8 cellular contexts compared by ENCODE assay signal in genomic region chr7:30134523-30135270, GRCh38. TPM values are rescaled to one million over a fixed set of nuclear protein-coding genes. Genes with fewer than 3 reads are reported as not detected.
DNase-seq lines count a peak whose midpoint lies in the region; ATAC-seq, FAIRE-seq and TF ChIP-seq lines count a peak whose summit lies in the region.

MTURN (plus strand) TSS chr7:30134986; CDS start chr7:30135137, 151 bp downstream.

- ATAC-seq in GM18909 (IDR thresholded peaks at IDR 0.05; ENCODE audit: poor library complexity, unreplicated experiment) (peak; percentile 84), HG03175 (IDR thresholded peaks at IDR 0.05; ENCODE audit: unreplicated experiment) (peak; percentile 83)

- H3K27me3 ChIP-seq in AG04450 (ENCODE audit: control insufficient read depth, insufficient read depth, low read length) = no peaks in the 10 kb centered on the region

- no peaks in the 10 kb centered on the region for H3K9me3 ChIP-seq in AG04450 (ENCODE audit: control insufficient read depth, insufficient read depth, low read length)
- no peaks in the 10 kb centered on the region for H3K9me3 ChIP-seq in kidney (ENCODE audit: control insufficient read depth in 1 of 2, low read length in 2 of 2)

- intact Hi-C loops in kidney (cut with DNase I) = no loop called here

- H3K27ac ChIP-seq in AG04450 (ENCODE audit: low read depth, low read length) (no peak within 1 kb of the TSS), kidney (ENCODE audit: low read depth in 2 of 2, low read length in 2 of 2) (peak within 1 kb of the TSS; percentile 87 to 90)

- no peak for FAIRE-seq in kidney (lab: Jason Lieb, UNC)

- POLR2A ChIA-PET in AG04450 (lab: Yijun Ruan, JAX) = no interaction called here

- no peaks in the 10 kb centered on the region for H3K36me3 ChIP-seq in kidney (ENCODE audit: control insufficient read depth in 1 of 2, insufficient read depth in 2 of 2, low read length in 2 of 2)

- peak within 1 kb of the TSS; percentile 71 to 87 for H3K9ac ChIP-seq in kidney (ENCODE audit: low read length in 2 of 2)

- CTCF ChIA-PET in AG04450 (lab: Charles Lee) = interaction anchor here (0.6 to 1.3 kb wide), 2 partner anchors 22 to 60 kb away, joined by 3 read pairs; no protein-coding TSS in a partner anchor

- TF ChIP-seq CTCF in AG04450 (IDR thresholded peaks at IDR 0.05; ENCODE audit: low read depth, low read length) (no peak), kidney (IDR thresholded peaks at IDR 0.05; ENCODE audit: borderline replicate concordance, extremely low read depth, insufficient read depth) (no peak)

- H3K4me3 ChIP-seq in AG04450 (ENCODE audit: low read depth, low read length) (peak within 1 kb of the TSS; percentile 82), kidney (ENCODE audit: low read length in 2 of 2) (peak within 1 kb of the TSS; percentile 83 to 87)

- DNase-seq in AG04450 (ENCODE audit: low read depth, low spot score) (peak; percentile 44), NCI-H345 (lab: John Stamatoyannopoulos, UW) (peak; percentile 95), cerebellum (ENCODE audit: low spot score) (peak; percentile 99), kidney (peak; percentile 95)
- DNase-seq in activated CD4-positive, alpha-beta T cell treated with anti-CD3 and anti-CD28 coated beads for 24 hours (ENCODE audit: low read depth in 2 of 2) = peak; percentile 69 to 80
- peak; percentile 85 for DNase-seq in stimulated activated CD4-positive, alpha-beta T cell treated with anti-CD3 and anti-CD28 coated beads, Interleukin-12 subunit alpha, Interleukin-12 subunit beta, amount 100 ng/mL, for 4 hours

- H3K4me1 ChIP-seq in kidney (ENCODE audit: control insufficient read depth in 1 of 2, insufficient read depth in 1 of 2, low read depth in 1 of 2, low read length in 2 of 2) = peaks cover 7 to 10% of the 10 kb centered on the region in 2 donors

RNA-seq across cellular contexts. Expression of gene MTURN, which starts in this region (rescaled TPM):
- polyA plus RNA-seq in AG04450 (2011; rRNA removed) = 5.9 and 6.7 TPM in 2 replicates
- 4.7 and 6.6 TPM in 2 replicates for polyA minus RNA-seq in AG04450 (2011; rRNA and poly(A)+ RNA removed)
- 137 TPM for total RNA-seq in cerebellum
- 80.1 TPM for total RNA-seq in kidney
- polyA plus RNA-seq in kidney (ENCODE audit: insufficient read depth, low read depth, low replicate concordance) = 54.7 TPM

Comparison
In these comparisons a context has a peak if more than half of its experiments do, and no peak if none do; other contexts are left out.
1. DNase-seq: peak in every context shown above with its lines; median percentile 99 in cerebellum; 95 in NCI-H345; 95 in kidney; 85 in stimulated activated CD4-positive, alpha-beta T cell treated with anti-CD3 and anti-CD28 coated beads, Interleukin-12 subunit alpha, Interleukin-12 subunit beta, amount 100 ng/mL, for 4 hours; 74 in activated CD4-positive, alpha-beta T cell treated with anti-CD3 and anti-CD28 coated beads for 24 hours; 44 in AG04450.